In the genomic region with DNA sequence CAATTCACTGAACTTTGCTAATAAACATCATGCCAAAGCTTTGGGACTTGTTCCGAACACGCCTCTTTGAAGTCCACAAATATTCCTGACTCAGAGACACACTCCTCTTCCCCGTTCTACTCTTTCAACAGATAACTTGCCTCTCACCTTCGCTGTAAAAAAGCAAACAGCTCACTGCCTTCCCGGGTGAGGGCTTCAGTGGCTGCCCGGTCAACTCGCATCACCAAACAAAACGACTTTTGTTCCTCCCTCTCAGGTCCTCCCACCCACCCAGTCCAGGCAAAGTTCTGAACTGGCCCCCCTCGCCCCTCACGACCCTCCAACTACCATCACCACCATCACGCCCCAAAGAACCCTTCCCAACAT, we compare ENCODE assay signal across 8 cellular contexts. TPM values are rescaled to one million over a fixed set of nuclear protein-coding genes. Genes with fewer than 3 reads are reported as not detected.
DNase-seq lines count a peak whose midpoint lies in the region; TF ChIP-seq lines count a peak whose summit lies in the region.

No MANE protein-coding gene starts in this region.

- H3K9me3 Mint-ChIP-seq in activated T-cell treated with anti-CD3 and anti-CD28 coated beads, Interleukin-2, amount 50 U/mL, for 24 hours, result no peaks in the 10 kb centered on the region

- DNase-seq in activated T-cell treated with anti-CD3 and anti-CD28 coated beads, Interleukin-2, amount 50 U/mL, for 24 hours, result no peak
- DNase-seq in activated T-cell treated with anti-CD3 and anti-CD28 coated beads for 4 hours, result no peak
- DNase-seq in adipocyte (ENCODE audit: low read depth), result peak; percentile 71
- peak; percentile 81 for DNase-seq in iris pigment epithelial cell (ENCODE audit: low read depth)
- DNase-seq in testis, result peak; percentile 22
- no peak for DNase-seq in inferior parietal cortex (ENCODE audit: extremely low spot score)
- no peak for DNase-seq in posterior cingulate gyrus
- DNase-seq in NCI-H2081 treated with DMSO at 0.1 percent for 48 hours (lab: John Stamatoyannopoulos, UW), result no peak

- H3K27ac Mint-ChIP-seq in activated T-cell treated with anti-CD3 and anti-CD28 coated beads, Interleukin-2, amount 50 U/mL, for 24 hours, result no peak overlapping the region

- H3K27me3 ChIP-seq in adipocyte (replicated peaks; ENCODE audit: control insufficient read depth, insufficient read depth, low read length) (no peaks in the 10 kb centered on the region), testis (no peaks in the 10 kb centered on the region)

- no peaks in the 10 kb centered on the region for H3K9me3 ChIP-seq in adipocyte (ENCODE audit: control insufficient read depth, low read length)
- no peaks in the 10 kb centered on the region for H3K9me3 ChIP-seq in testis

- TF ChIP-seq CTCF in testis (IDR thresholded peaks at IDR 0.05), result no peak

- H3K36me3 Mint-ChIP-seq in activated T-cell treated with anti-CD3 and anti-CD28 coated beads, Interleukin-2, amount 50 U/mL, for 24 hours (ENCODE audit: low read depth), result no peaks in the 10 kb centered on the region

- H3K4me1 ChIP-seq in adipocyte (ENCODE audit: control insufficient read depth, insufficient read depth, low read length), result peaks cover 21% of the 10 kb centered on the region
- peaks cover 19% of the 10 kb centered on the region for H3K4me1 ChIP-seq in testis

- no peak for TF ChIP-seq POLR2A in testis (IDR thresholded peaks at IDR 0.05)

- 0 to 2% methylated on average over 7 to 11 of the region's 11 CpGs for WGBS in testis, 2 donors

- H3K27ac ChIP-seq in testis, result peak overlapping the region; percentile 77 to 91

- H3K36me3 ChIP-seq in adipocyte (ENCODE audit: control insufficient read depth, insufficient read depth, low read length, severe bottlenecking) (peaks cover 24% of the 10 kb centered on the region), testis (ENCODE audit: low read depth, missing control alignments) (no peaks in the 10 kb centered on the region)

- H3K4me3 ChIP-seq in adipocyte (ENCODE audit: low read length) (peak overlapping the region; percentile 91), testis (peak overlapping the region; percentile 76 to 90)

- intact Hi-C loops in testis (cut with DNase I; ENCODE audit: low total_unique reads), result loop anchor here (5.0 kb wide), 1 partner anchor 268 kb away; no protein-coding TSS in a partner anchor
- intact Hi-C loops in posterior cingulate gyrus (cut with DNase I), result loop anchor here (10.0 kb wide), 2 partner anchors 115 to 275 kb away; no protein-coding TSS in a partner anchor

- H3K9ac ChIP-seq in adipocyte (ENCODE audit: low read length), result peak overlapping the region; percentile 95

- peaks cover 38% of the 10 kb centered on the region for H3K4me1 Mint-ChIP-seq in activated T-cell treated with anti-CD3 and anti-CD28 coated beads, Interleukin-2, amount 50 U/mL, for 24 hours (ENCODE audit: low read depth)

- peaks cover 83% of the 10 kb centered on the region for H3K27me3 Mint-ChIP-seq in activated T-cell treated with anti-CD3 and anti-CD28 coated beads, Interleukin-2, amount 50 U/mL, for 24 hours

- H3K4me3 Mint-ChIP-seq in activated T-cell treated with anti-CD3 and anti-CD28 coated beads, Interleukin-2, amount 50 U/mL, for 24 hours, result peak overlapping the region; percentile 20

RNA-seq across cellular contexts. Expression of gene CCN1, which starts 0.5 kb away (rescaled TPM):
- total RNA-seq in testis, result 10 to 100 TPM in 1 of 2 donors, 1 to 10 TPM in 1; 7.7 to 17.6 TPM
- polyA plus RNA-seq in testis (ENCODE audit: insufficient read depth, low read depth, low replicate concordance), result 46.6 TPM

Comparison
In these comparisons a context has a peak if more than half of its experiments do, and no peak if none do; other contexts are left out.
1. DNase-seq: peak in adipocyte (single experiment), iris pigment epithelial cell (single experiment) and testis (single experiment); none in activated T-cell treated with anti-CD3 and anti-CD28 coated beads, Interleukin-2, amount 50 U/mL, for 24 hours (single experiment), activated T-cell treated with anti-CD3 and anti-CD28 coated beads for 4 hours (single experiment), inferior parietal cortex (single experiment), posterior cingulate gyrus (0 of 10) and NCI-H2081 treated with DMSO at 0.1 percent for 48 hours (single experiment).